ENCODE assay signal across 2 cellular contexts in the genomic region with DNA sequence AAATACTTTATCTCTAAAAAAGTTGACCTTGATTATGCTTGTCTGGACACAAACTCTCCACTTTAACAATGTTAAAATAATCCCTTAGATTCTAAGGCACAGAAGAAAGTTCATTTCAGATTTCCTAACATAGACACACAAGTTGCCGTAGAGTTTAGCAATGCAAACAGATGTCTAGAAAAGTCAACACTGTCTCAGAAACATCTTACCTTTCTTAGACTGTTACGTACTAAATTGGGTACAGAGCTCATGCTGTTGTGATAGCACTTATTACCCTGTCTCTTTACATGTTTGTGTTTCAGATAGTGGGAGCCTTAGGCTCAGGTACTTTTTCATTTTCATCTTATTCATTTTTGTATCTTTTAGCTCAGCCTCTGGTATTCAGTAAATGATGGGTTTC.
TF ChIP-seq lines count a peak whose summit lies in the region.

No MANE protein-coding gene starts in this region.

TF ChIP-seq in endothelial cell of umbilical vein, 7 proteins besides CTCF, POLR2A, EP300 and RAD21:
- TF ChIP-seq POLR2AphosphoS5 (IDR thresholded peaks at IDR 0.05; ENCODE audit: insufficient read depth, low read depth, low read length) (no peak), JUN (IDR thresholded peaks at IDR 0.05; ENCODE audit: borderline replicate concordance, insufficient read depth, insufficient read length, low read depth) (no peak), EZH2 (IDR thresholded peaks at IDR 0.05; ENCODE audit: borderline replicate concordance, low read depth, low read length, severe bottlenecking) (no peak), FOS (IDR thresholded peaks at IDR 0.05; ENCODE audit: borderline replicate concordance, insufficient read depth, low read length) (no peak), MYC (IDR thresholded peaks at IDR 0.05; ENCODE audit: low read depth, low read length) (no peak), GATA2 (IDR thresholded peaks at IDR 0.05; ENCODE audit: insufficient read depth, insufficient read length, low read depth, low read length) (no peak)
- TF ChIP-seq, protein P1, sequence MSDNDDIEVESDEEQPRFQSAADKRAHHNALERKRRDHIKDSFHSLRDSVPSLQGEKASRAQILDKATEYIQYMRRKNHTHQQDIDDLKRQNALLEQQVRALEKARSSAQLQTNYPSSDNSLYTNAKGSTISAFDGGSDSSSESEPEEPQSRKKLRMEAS (IDR thresholded peaks at IDR 0.05; ENCODE audit: insufficient read depth, insufficient read length): no peak

TF ChIP-seq in HepG2, 621 proteins besides CTCF, POLR2A, EP300 and RAD21 (continues in another document):
- TF ChIP-seq ZNF550 (CRISPR knock-in tag; IDR thresholded peaks at IDR 0.05; ENCODE audit: borderline replicate concordance): no peak
- peak; percentile 54 for TF ChIP-seq CEBPG (CRISPR knock-in tag; IDR thresholded peaks at IDR 0.05)
- TF ChIP-seq, protein P2, sequence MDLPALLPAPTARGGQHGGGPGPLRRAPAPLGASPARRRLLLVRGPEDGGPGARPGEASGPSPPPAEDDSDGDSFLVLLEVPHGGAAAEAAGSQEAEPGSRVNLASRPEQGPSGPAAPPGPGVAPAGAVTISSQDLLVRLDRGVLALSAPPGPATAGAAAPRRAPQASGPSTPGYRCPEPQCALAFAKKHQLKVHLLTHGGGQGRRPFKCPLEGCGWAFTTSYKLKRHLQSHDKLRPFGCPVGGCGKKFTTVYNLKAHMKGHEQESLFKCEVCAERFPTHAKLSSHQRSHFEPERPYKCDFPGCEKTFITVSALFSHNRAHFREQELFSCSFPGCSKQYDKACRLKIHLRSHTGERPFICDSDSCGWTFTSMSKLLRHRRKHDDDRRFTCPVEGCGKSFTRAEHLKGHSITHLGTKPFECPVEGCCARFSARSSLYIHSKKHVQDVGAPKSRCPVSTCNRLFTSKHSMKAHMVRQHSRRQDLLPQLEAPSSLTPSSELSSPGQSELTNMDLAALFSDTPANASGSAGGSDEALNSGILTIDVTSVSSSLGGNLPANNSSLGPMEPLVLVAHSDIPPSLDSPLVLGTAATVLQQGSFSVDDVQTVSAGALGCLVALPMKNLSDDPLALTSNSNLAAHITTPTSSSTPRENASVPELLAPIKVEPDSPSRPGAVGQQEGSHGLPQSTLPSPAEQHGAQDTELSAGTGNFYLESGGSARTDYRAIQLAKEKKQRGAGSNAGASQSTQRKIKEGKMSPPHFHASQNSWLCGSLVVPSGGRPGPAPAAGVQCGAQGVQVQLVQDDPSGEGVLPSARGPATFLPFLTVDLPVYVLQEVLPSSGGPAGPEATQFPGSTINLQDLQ (CRISPR knock-in tag; IDR thresholded peaks at IDR 0.05): no peak
- TF ChIP-seq, protein P3, sequence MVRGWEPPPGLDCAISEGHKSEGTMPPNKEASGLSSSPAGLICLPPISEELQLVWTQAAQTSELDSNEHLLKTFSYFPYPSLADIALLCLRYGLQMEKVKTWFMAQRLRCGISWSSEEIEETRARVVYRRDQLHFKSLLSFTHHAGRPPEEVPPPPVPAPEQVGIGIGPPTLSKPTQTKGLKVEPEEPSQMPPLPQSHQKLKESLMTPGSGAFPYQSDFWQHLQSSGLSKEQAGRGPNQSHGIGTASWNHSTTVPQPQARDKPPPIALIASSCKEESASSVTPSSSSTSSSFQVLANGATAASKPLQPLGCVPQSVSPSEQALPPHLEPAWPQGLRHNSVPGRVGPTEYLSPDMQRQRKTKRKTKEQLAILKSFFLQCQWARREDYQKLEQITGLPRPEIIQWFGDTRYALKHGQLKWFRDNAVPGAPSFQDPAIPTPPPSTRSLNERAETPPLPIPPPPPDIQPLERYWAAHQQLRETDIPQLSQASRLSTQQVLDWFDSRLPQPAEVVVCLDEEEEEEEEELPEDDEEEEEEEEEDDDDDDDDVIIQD (CRISPR knock-in tag; IDR thresholded peaks at IDR 0.05; ENCODE audit: low read depth): peak; percentile 19; the same call in 1 of the 2 replicates
- TF ChIP-seq, protein P4, sequence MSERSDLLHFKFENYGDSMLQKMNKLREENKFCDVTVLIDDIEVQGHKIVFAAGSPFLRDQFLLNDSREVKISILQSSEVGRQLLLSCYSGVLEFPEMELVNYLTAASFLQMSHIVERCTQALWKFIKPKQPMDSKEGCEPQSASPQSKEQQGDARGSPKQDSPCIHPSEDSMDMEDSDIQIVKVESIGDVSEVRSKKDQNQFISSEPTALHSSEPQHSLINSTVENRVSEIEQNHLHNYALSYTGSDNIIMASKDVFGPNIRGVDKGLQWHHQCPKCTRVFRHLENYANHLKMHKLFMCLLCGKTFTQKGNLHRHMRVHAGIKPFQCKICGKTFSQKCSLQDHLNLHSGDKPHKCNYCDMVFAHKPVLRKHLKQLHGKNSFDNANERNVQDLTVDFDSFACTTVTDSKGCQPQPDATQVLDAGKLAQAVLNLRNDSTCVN (CRISPR knock-in tag; IDR thresholded peaks at IDR 0.05; ENCODE audit: borderline replicate concordance): peak; percentile 94
- TF ChIP-seq, protein P5, sequence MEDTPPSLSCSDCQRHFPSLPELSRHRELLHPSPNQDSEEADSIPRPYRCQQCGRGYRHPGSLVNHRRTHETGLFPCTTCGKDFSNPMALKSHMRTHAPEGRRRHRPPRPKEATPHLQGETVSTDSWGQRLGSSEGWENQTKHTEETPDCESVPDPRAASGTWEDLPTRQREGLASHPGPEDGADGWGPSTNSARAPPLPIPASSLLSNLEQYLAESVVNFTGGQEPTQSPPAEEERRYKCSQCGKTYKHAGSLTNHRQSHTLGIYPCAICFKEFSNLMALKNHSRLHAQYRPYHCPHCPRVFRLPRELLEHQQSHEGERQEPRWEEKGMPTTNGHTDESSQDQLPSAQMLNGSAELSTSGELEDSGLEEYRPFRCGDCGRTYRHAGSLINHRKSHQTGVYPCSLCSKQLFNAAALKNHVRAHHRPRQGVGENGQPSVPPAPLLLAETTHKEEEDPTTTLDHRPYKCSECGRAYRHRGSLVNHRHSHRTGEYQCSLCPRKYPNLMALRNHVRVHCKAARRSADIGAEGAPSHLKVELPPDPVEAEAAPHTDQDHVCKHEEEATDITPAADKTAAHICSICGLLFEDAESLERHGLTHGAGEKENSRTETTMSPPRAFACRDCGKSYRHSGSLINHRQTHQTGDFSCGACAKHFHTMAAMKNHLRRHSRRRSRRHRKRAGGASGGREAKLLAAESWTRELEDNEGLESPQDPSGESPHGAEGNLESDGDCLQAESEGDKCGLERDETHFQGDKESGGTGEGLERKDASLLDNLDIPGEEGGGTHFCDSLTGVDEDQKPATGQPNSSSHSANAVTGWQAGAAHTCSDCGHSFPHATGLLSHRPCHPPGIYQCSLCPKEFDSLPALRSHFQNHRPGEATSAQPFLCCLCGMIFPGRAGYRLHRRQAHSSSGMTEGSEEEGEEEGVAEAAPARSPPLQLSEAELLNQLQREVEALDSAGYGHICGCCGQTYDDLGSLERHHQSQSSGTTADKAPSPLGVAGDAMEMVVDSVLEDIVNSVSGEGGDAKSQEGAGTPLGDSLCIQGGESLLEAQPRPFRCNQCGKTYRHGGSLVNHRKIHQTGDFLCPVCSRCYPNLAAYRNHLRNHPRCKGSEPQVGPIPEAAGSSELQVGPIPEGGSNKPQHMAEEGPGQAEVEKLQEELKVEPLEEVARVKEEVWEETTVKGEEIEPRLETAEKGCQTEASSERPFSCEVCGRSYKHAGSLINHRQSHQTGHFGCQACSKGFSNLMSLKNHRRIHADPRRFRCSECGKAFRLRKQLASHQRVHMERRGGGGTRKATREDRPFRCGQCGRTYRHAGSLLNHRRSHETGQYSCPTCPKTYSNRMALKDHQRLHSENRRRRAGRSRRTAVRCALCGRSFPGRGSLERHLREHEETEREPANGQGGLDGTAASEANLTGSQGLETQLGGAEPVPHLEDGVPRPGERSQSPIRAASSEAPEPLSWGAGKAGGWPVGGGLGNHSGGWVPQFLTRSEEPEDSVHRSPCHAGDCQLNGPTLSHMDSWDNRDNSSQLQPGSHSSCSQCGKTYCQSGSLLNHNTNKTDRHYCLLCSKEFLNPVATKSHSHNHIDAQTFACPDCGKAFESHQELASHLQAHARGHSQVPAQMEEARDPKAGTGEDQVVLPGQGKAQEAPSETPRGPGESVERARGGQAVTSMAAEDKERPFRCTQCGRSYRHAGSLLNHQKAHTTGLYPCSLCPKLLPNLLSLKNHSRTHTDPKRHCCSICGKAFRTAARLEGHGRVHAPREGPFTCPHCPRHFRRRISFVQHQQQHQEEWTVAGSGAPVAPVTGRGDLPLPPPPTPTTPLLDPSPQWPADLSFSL (CRISPR knock-in tag; IDR thresholded peaks at IDR 0.05): peak; percentile 39; the same call in 1 of the 2 replicates
- no peak for TF ChIP-seq ZNF530 (CRISPR knock-in tag; IDR thresholded peaks at IDR 0.05; ENCODE audit: low read depth)
- TF ChIP-seq, protein P6, sequence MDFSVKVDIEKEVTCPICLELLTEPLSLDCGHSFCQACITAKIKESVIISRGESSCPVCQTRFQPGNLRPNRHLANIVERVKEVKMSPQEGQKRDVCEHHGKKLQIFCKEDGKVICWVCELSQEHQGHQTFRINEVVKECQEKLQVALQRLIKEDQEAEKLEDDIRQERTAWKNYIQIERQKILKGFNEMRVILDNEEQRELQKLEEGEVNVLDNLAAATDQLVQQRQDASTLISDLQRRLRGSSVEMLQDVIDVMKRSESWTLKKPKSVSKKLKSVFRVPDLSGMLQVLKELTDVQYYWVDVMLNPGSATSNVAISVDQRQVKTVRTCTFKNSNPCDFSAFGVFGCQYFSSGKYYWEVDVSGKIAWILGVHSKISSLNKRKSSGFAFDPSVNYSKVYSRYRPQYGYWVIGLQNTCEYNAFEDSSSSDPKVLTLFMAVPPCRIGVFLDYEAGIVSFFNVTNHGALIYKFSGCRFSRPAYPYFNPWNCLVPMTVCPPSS (IDR thresholded peaks at IDR 0.05): no peak
- TF ChIP-seq ZNF782 (CRISPR knock-in tag; IDR thresholded peaks at IDR 0.05; ENCODE audit: borderline replicate concordance): no peak
- TF ChIP-seq HNF4G (IDR thresholded peaks at IDR 0.05; ENCODE audit: borderline replicate concordance, low read depth, low read length): 0 out of 2 replicates have a peak, but pooled peaks have one; percentile 16
- TF ChIP-seq HNF4G (CRISPR knock-in tag; IDR thresholded peaks at IDR 0.05; ENCODE audit: borderline replicate concordance, low read depth): no peak
- TF ChIP-seq FOXJ3 (CRISPR knock-in tag; IDR thresholded peaks at IDR 0.05; ENCODE audit: borderline replicate concordance): 0 out of 2 replicates have a peak, but pooled peaks have one; percentile 32
- TF ChIP-seq BCL6 (CRISPR knock-in tag; IDR thresholded peaks at IDR 0.05): peak; percentile 90
- TF ChIP-seq, protein P7, sequence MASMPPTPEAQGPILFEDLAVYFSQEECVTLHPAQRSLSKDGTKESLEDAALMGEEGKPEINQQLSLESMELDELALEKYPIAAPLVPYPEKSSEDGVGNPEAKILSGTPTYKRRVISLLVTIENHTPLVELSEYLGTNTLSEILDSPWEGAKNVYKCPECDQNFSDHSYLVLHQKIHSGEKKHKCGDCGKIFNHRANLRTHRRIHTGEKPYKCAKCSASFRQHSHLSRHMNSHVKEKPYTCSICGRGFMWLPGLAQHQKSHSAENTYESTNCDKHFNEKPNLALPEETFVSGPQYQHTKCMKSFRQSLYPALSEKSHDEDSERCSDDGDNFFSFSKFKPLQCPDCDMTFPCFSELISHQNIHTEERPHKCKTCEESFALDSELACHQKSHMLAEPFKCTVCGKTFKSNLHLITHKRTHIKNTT (CRISPR knock-in tag; IDR thresholded peaks at IDR 0.05): no peak
- TF ChIP-seq, protein P8, sequence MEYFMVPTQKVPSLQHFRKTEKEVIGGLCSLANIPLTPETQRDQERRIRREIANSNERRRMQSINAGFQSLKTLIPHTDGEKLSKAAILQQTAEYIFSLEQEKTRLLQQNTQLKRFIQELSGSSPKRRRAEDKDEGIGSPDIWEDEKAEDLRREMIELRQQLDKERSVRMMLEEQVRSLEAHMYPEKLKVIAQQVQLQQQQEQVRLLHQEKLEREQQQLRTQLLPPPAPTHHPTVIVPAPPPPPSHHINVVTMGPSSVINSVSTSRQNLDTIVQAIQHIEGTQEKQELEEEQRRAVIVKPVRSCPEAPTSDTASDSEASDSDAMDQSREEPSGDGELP (IDR thresholded peaks at IDR 0.05; ENCODE audit: borderline replicate concordance, low read depth): peak; percentile 22; the same call in 1 of the 2 replicates
- TF ChIP-seq, protein P9, sequence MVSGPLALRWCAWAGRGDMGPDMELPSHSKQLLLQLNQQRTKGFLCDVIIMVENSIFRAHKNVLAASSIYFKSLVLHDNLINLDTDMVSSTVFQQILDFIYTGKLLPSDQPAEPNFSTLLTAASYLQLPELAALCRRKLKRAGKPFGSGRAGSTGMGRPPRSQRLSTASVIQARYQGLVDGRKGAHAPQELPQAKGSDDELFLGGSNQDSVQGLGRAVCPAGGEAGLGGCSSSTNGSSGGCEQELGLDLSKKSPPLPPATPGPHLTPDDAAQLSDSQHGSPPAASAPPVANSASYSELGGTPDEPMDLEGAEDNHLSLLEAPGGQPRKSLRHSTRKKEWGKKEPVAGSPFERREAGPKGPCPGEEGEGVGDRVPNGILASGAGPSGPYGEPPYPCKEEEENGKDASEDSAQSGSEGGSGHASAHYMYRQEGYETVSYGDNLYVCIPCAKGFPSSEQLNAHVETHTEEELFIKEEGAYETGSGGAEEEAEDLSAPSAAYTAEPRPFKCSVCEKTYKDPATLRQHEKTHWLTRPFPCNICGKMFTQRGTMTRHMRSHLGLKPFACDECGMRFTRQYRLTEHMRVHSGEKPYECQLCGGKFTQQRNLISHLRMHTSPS (CRISPR knock-in tag; IDR thresholded peaks at IDR 0.05; ENCODE audit: low read depth): no peak
- no peak for TF ChIP-seq ZNF3 (CRISPR knock-in tag; IDR thresholded peaks at IDR 0.05)
- TF ChIP-seq, protein P10, sequence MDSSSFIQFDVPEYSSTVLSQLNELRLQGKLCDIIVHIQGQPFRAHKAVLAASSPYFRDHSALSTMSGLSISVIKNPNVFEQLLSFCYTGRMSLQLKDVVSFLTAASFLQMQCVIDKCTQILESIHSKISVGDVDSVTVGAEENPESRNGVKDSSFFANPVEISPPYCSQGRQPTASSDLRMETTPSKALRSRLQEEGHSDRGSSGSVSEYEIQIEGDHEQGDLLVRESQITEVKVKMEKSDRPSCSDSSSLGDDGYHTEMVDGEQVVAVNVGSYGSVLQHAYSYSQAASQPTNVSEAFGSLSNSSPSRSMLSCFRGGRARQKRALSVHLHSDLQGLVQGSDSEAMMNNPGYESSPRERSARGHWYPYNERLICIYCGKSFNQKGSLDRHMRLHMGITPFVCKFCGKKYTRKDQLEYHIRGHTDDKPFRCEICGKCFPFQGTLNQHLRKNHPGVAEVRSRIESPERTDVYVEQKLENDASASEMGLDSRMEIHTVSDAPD (CRISPR knock-in tag; IDR thresholded peaks at IDR 0.05): no peak
- no peak for TF ChIP-seq FOXA1 (IDR thresholded peaks at IDR 0.05)
- peak; percentile 74 for TF ChIP-seq FOXA1 (CRISPR knock-in tag; IDR thresholded peaks at IDR 0.05)
- TF ChIP-seq, protein P11, sequence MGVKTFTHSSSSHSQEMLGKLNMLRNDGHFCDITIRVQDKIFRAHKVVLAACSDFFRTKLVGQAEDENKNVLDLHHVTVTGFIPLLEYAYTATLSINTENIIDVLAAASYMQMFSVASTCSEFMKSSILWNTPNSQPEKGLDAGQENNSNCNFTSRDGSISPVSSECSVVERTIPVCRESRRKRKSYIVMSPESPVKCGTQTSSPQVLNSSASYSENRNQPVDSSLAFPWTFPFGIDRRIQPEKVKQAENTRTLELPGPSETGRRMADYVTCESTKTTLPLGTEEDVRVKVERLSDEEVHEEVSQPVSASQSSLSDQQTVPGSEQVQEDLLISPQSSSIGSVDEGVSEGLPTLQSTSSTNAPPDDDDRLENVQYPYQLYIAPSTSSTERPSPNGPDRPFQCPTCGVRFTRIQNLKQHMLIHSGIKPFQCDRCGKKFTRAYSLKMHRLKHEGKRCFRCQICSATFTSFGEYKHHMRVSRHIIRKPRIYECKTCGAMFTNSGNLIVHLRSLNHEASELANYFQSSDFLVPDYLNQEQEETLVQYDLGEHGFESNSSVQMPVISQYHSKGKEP (CRISPR knock-in tag; IDR thresholded peaks at IDR 0.05): no peak
- TF ChIP-seq HMG20A (CRISPR knock-in tag; IDR thresholded peaks at IDR 0.05; ENCODE audit: borderline replicate concordance): 0 out of 2 replicates have a peak, but pooled peaks have one; percentile 34
- TF ChIP-seq SKI (IDR thresholded peaks at IDR 0.05; ENCODE audit: partially characterized antibody): peak; percentile 46
- no peak for TF ChIP-seq SOX6 (IDR thresholded peaks at IDR 0.05)
- TF ChIP-seq SOX6 (CRISPR knock-in tag; IDR thresholded peaks at IDR 0.05): peak; percentile 39; the same call in 1 of the 2 replicates
